12 cellular contexts compared by ENCODE assay signal in the genomic region with DNA sequence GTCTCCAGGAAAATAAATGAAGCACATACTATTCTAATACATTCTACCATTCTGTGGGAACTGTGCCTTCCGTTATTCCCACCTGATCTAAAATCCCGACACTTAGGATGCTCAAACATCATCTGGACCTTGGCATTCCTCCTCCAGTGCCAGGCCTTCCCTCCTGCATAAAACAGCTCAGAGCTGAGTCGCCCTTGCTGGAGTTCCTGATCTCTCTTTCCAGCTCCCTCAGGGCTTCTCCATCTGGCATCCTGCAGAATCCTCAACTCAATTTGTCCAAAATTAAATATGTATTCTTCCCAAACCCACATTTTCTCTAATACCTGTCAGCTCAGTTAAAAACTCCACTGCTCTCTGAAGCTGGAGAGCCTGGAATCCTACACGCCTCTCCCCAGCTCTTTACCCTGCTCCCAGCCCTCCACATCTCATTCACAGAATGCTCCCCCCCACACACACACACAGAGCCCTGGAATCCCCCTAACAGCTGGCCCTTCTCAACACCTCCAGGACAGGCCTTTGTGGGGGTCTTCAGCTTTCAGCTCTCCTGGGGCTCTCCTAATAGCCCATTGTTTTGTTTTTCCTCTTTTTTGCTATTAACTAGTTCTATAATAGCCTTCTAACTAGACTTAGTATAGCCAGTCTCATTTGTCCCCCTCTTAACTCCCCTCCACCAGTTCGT.
A peak's percentile ranks its signal among the peaks of the same experiment; 100 is the strongest.
DNase-seq lines count a peak whose midpoint lies in the region; ATAC-seq and TF ChIP-seq lines count a peak whose summit lies in the region.
"Had no signal": no experiment of that assay in that cellular context is flagged by ENCODE, and none has a peak within 500 bp of the region (broad histone marks: within the 10 kb centered on the region; RNA-seq: fewer than 3 reads in every experiment).

No MANE protein-coding gene starts in this region.

- POLR2A ChIA-PET in RWPE1 (lab: Yijun Ruan, JAX; ENCODE audit: low non-redundant PET), result no interaction called here

- H3F3A ChIP-seq in GM23248 (ENCODE audit: insufficient read depth), result peaks cover 37% of the 10 kb centered on the region

- ATAC-seq in gastroesophageal sphincter (no peak), HG03108 (IDR thresholded peaks at IDR 0.05; ENCODE audit: unreplicated experiment) (no peak), GM18867 (IDR thresholded peaks at IDR 0.05; ENCODE audit: unreplicated experiment) (no peak)
- ATAC-seq: HCT116; lower lobe of right lung; stimulated activated memory B cell treated with anti-CD40 and anti-IgM and Interleukin-4, amounts not matched to agents 10 μg/mL and 1 μg/mL and 100 μg/mL, for 72 hours had no signal

- no peak overlapping the region for H3K9ac ChIP-seq in GM23248

- H3K9me3 ChIP-seq in GM23248 (ENCODE audit: low read depth) (no peaks in the 10 kb centered on the region), gastroesophageal sphincter (no peaks in the 10 kb centered on the region)
- H3K9me3 ChIP-seq: BE2C, lower lobe of right lung had no signal

- no peaks in the 10 kb centered on the region for H3K27me3 ChIP-seq in GM23248 (replicated peaks; ENCODE audit: insufficient read depth)
- no peaks in the 10 kb centered on the region for H3K27me3 ChIP-seq in gastroesophageal sphincter
- H3K27me3 ChIP-seq: BE2C had no signal

- TF ChIP-seq EP300 in gastroesophageal sphincter (IDR thresholded peaks at IDR 0.05), result no peak

- H3K4me2 ChIP-seq in GM23248 (ENCODE audit: unreplicated experiment), result no peak overlapping the region

- no peak for TF ChIP-seq POLR2A in gastroesophageal sphincter (IDR thresholded peaks at IDR 0.05)

- peak; percentile 68 for DNase-seq in GM23248
- no peak for DNase-seq in RWPE1 (ENCODE audit: low spot score)
- peak; percentile 36 for DNase-seq in pons (ENCODE audit: low spot score)
- DNase-seq in NCI-H526 (lab: John Stamatoyannopoulos, UW), result no peak
- DNase-seq: BE2C, lower lobe of right lung, NCI-H1092 treated with DMSO at 0.1 percent for 48 hours had no signal

- no peaks in the 10 kb centered on the region for H3K79me2 ChIP-seq in GM23248 (ENCODE audit: insufficient read depth)

- CTCF ChIA-PET in RWPE1 (lab: Yijun Ruan, JAX), result interaction anchor here (0.6 to 1.7 kb wide), 2 partner anchors 44 to 86 kb away, joined by 4 to 8 read pairs; no protein-coding TSS in a partner anchor

- H3K9me2 ChIP-seq in GM23248 (ENCODE audit: insufficient read depth), result no peaks in the 10 kb centered on the region

- TF ChIP-seq CTCF in RWPE1 (conservative IDR thresholded peaks at IDR 0.05; ENCODE audit: low read depth) (no peak), gastroesophageal sphincter (IDR thresholded peaks at IDR 0.05) (no peak)

- H3K36me3 ChIP-seq in GM23248 (ENCODE audit: low read depth) (no peaks in the 10 kb centered on the region), gastroesophageal sphincter (no peaks in the 10 kb centered on the region)
- H3K36me3 ChIP-seq: BE2C, lower lobe of right lung had no signal

- no peak overlapping the region for H3K27ac ChIP-seq in GM23248
- H3K27ac ChIP-seq in RWPE1, result peak overlapping the region; percentile 47
- peak overlapping the region in 3 of 4 donors; percentile 74 to 81 (median 79) for H3K27ac ChIP-seq in gastroesophageal sphincter
- H3K27ac ChIP-seq: lower lobe of right lung had no signal

- H3K4me1 ChIP-seq in GM23248 (ENCODE audit: insufficient read depth), result peaks cover 59% of the 10 kb centered on the region
- peaks cover 13 to 66% (median 31%) of the 10 kb centered on the region in 3 donors for H3K4me1 ChIP-seq in gastroesophageal sphincter

- H4K20me1 ChIP-seq in GM23248 (ENCODE audit: insufficient read depth), result no peaks in the 10 kb centered on the region

- WGBS in GM23248 (ENCODE audit: low coverage in 1 of 2, low lambda C conversion rate in 2 of 2, missing lambda C conversion rate in 2 of 2), 2 experiments, result 84 to 85% methylated on average over 5 of the region's 5 CpGs
- WGBS in gastroesophageal sphincter (ENCODE audit: low coverage in 1 of 2), 2 donors, result 74 to 96% methylated on average over 3 to 5 of the region's 5 CpGs

- in situ Hi-C loops in GM23248 (cut with MboI), result no loop called here

- H3K4me3 ChIP-seq in GM23248, result no peak overlapping the region
- H3K4me3 ChIP-seq in gastroesophageal sphincter, result no peak overlapping the region
- H3K4me3 ChIP-seq: lower lobe of right lung had no signal

- H2AFZ ChIP-seq in GM23248, result no peak overlapping the region

Comparison
In these comparisons a context has a peak if more than half of its experiments do, and no peak if none do; other contexts are left out.
1. DNase-seq: peak in GM23248 (single experiment) and pons (single experiment); none in RWPE1 (single experiment) and NCI-H526 (0 of 2).